In the genomic region with DNA sequence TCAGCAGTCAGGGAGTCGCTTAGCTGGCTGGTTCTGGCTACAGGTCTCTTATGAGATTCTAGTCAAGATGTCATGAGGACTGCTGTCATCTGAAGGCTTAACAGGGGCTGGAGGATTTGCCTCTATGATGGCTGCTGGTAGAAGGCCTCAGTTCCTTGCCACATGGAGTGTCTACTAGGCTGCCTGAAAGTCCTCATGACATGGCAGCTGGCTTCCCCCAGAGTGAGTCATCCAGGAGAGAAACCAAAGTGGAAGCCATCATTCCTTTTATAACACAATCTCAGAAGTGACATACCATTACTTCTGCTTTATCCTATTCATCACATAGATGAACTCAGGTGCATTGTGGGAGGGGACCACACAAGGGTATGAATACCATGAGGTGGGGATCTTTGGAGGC, we compare ENCODE assay signal across 34 cellular contexts.
DNase-seq lines count a peak whose midpoint lies in the region; ATAC-seq and TF ChIP-seq lines count a peak whose summit lies in the region.
"Had no signal": no experiment of that assay in that cellular context is flagged by ENCODE, and none has a peak within 500 bp of the region (broad histone marks: within the 10 kb centered on the region; RNA-seq: fewer than 3 reads in every experiment).

No MANE protein-coding gene starts in this region.

- no peak overlapping the region for H3K27ac Mint-ChIP-seq in activated CD8-positive, alpha-beta T cell treated with anti-CD3 and anti-CD28 coated beads for 36 hours
- H3K27ac Mint-ChIP-seq in activated CD8-positive, alpha-beta T cell treated with anti-CD3 and anti-CD28 coated beads, Interleukin-2, amount 10 ng/mL, durations not matched to agents 7 days and 5 days: no peak overlapping the region
- H3K27ac Mint-ChIP-seq in neural crest cell (ENCODE audit: unreplicated experiment): peak overlapping the region; percentile 57
- H3K27ac Mint-ChIP-seq: activated naive CD8-positive, alpha-beta T cell treated with anti-CD3 and anti-CD28 coated beads for 36 hours; CD8-positive, alpha-beta memory T cell; effector memory CD8-positive, alpha-beta T cell; stimulated activated naive CD8-positive, alpha-beta T cell treated with anti-CD3 and anti-CD28 coated beads, Interleukin-15, Interleukin-2, amounts not matched to agents 100 ng/mL and 50 ng/mL, for 24 hours; T-helper 1 cell treated with Interleukin-12 subunit alpha and Interleukin-12 subunit beta and Interleukin-4 antibody, amounts not matched to agents 30 μg/mL and 1 μg/mL, for 36 hours had no signal

- peaks cover 11% of the 10 kb centered on the region for H3K36me3 Mint-ChIP-seq in activated CD8-positive, alpha-beta T cell treated with anti-CD3 and anti-CD28 coated beads for 36 hours (ENCODE audit: low read depth)
- H3K36me3 Mint-ChIP-seq in activated CD8-positive, alpha-beta T cell treated with anti-CD3 and anti-CD28 coated beads, Interleukin-2, amount 10 ng/mL, durations not matched to agents 7 days and 5 days (ENCODE audit: low read depth): peaks cover 6% of the 10 kb centered on the region
- H3K36me3 Mint-ChIP-seq in neural crest cell (ENCODE audit: low read depth): peaks cover 28% of the 10 kb centered on the region

- H3K4me3 ChIP-seq in MM.1S (ENCODE audit: low read length): no peak overlapping the region
- H3K4me3 ChIP-seq: ascending aorta, cardiac muscle cell, colonic mucosa, HAP-1, PC-9, thoracic aorta, uterus had no signal

- H3K9me2 ChIP-seq in MM.1S (replicated peaks; ENCODE audit: insufficient read depth, low read length): no peaks in the 10 kb centered on the region

- H3K4me3 Mint-ChIP-seq in activated CD8-positive, alpha-beta T cell treated with anti-CD3 and anti-CD28 coated beads for 36 hours: no peak overlapping the region
- H3K4me3 Mint-ChIP-seq in activated CD8-positive, alpha-beta T cell treated with anti-CD3 and anti-CD28 coated beads, Interleukin-2, amount 10 ng/mL, durations not matched to agents 7 days and 5 days: no peak overlapping the region
- no peak overlapping the region for H3K4me3 Mint-ChIP-seq in neural crest cell
- H3K4me3 Mint-ChIP-seq: activated naive CD8-positive, alpha-beta T cell treated with anti-CD3 and anti-CD28 coated beads for 36 hours; CD8-positive, alpha-beta memory T cell; effector memory CD8-positive, alpha-beta T cell; stimulated activated naive CD8-positive, alpha-beta T cell treated with anti-CD3 and anti-CD28 coated beads, Interleukin-15, Interleukin-2, amounts not matched to agents 100 ng/mL and 50 ng/mL, for 24 hours; T-helper 1 cell treated with Interleukin-12 subunit alpha and Interleukin-12 subunit beta and Interleukin-4 antibody, amounts not matched to agents 30 μg/mL and 1 μg/mL, for 36 hours had no signal

- no peak overlapping the region for H3K4me2 ChIP-seq in MM.1S (ENCODE audit: low read depth, low read length)
- H3K4me2 ChIP-seq: PC-9 had no signal

- H3K9ac ChIP-seq in MM.1S (ENCODE audit: low read length): no peak overlapping the region

- peaks cover 4% of the 10 kb centered on the region for H3K4me1 Mint-ChIP-seq in activated CD8-positive, alpha-beta T cell treated with anti-CD3 and anti-CD28 coated beads for 36 hours (ENCODE audit: low read depth)
- H3K4me1 Mint-ChIP-seq in activated CD8-positive, alpha-beta T cell treated with anti-CD3 and anti-CD28 coated beads, Interleukin-2, amount 10 ng/mL, durations not matched to agents 7 days and 5 days (ENCODE audit: low read depth): no peaks in the 10 kb centered on the region
- no peaks in the 10 kb centered on the region for H3K4me1 Mint-ChIP-seq in neural crest cell
- H3K4me1 Mint-ChIP-seq: CD8-positive, alpha-beta memory T cell had no signal

- H3K27me3 Mint-ChIP-seq in activated CD8-positive, alpha-beta T cell treated with anti-CD3 and anti-CD28 coated beads for 36 hours: no peaks in the 10 kb centered on the region
- no peaks in the 10 kb centered on the region for H3K27me3 Mint-ChIP-seq in activated CD8-positive, alpha-beta T cell treated with anti-CD3 and anti-CD28 coated beads, Interleukin-2, amount 10 ng/mL, durations not matched to agents 7 days and 5 days (ENCODE audit: low read depth)
- no peaks in the 10 kb centered on the region for H3K27me3 Mint-ChIP-seq in neural crest cell (ENCODE audit: low read depth)
- H3K27me3 Mint-ChIP-seq: activated naive CD8-positive, alpha-beta T cell treated with anti-CD3 and anti-CD28 coated beads for 36 hours; CD8-positive, alpha-beta memory T cell; effector memory CD8-positive, alpha-beta T cell; stimulated activated naive CD8-positive, alpha-beta T cell treated with anti-CD3 and anti-CD28 coated beads, Interleukin-15, Interleukin-2, amounts not matched to agents 100 ng/mL and 50 ng/mL, for 24 hours had no signal

- no peaks in the 10 kb centered on the region for H3F3A ChIP-seq in MM.1S (ENCODE audit: insufficient read depth, low read length)

- H3K27me3 ChIP-seq in MM.1S (replicated peaks; ENCODE audit: insufficient read depth, low read length): no peaks in the 10 kb centered on the region
- H3K27me3 ChIP-seq: ascending aorta, BE2C, cardiac muscle cell, colonic mucosa, uterus had no signal

- no peaks in the 10 kb centered on the region for H3K79me2 ChIP-seq in MM.1S (ENCODE audit: low read length)

- H3K27ac ChIP-seq in MM.1S (ENCODE audit: low read length): no peak overlapping the region
- H3K27ac ChIP-seq: ascending aorta, cardiac muscle cell, colonic mucosa, PC-9, thoracic aorta, uterus had no signal

- no peaks in the 10 kb centered on the region for H4K20me1 ChIP-seq in MM.1S (ENCODE audit: insufficient read depth, low read length)

- no peak for TF ChIP-seq CTCF in activated CD8-positive, alpha-beta T cell treated with anti-CD3 and anti-CD28 coated beads for 36 hours (IDR thresholded peaks at IDR 0.05)
- TF ChIP-seq CTCF in neural crest cell (conservative IDR thresholded peaks at IDR 0.05) (no peak), MM.1S (IDR thresholded peaks at IDR 0.05; ENCODE audit: low read length) (no peak)

- DNase-seq in activated CD8-positive, alpha-beta T cell treated with anti-CD3 and anti-CD28 coated beads for 36 hours: peak; percentile 7
- no peak for DNase-seq in activated CD8-positive, alpha-beta T cell treated with anti-CD3 and anti-CD28 coated beads, Interleukin-2, amount 10 ng/mL, durations not matched to agents 7 days and 5 days
- DNase-seq in HT1080 (ENCODE audit: low read depth) (peak; percentile 44), RPMI7951 (ENCODE audit: low read depth) (peak; percentile 21), neural crest cell (ENCODE audit: low read depth, low spot score) (no peak), left ventricle myocardium superior (no peak), MM.1S (no peak)
- DNase-seq: ACHN; activated CD8-positive, alpha-beta memory T cell treated with anti-CD3 and anti-CD28 coated beads for 24 hours; activated naive CD8-positive, alpha-beta T cell treated with anti-CD3 and anti-CD28 coated beads for 36 hours; activated T-cell treated with anti-CD3 and anti-CD28 coated beads for 4 hours; BE2C; CD8-positive, alpha-beta memory T cell; colonic mucosa; effector memory CD8-positive, alpha-beta T cell; hypothalamus; mesendoderm; NCI-H1417; NCI-H2029 treated with DMSO at 0.1 percent for 48 hours; NCI-H2227 treated with DMSO at 0.1 percent for 48 hours; NCI-H526; PC-9; right cardiac atrium; Right ventricle myocardium superior; stimulated activated CD4-positive, alpha-beta T cell treated with anti-CD3 and anti-CD28 coated beads, Interleukin-1b, Interleukin-23, amount 100 ng/mL, for 48 hours; uterus had no signal

- intact Hi-C loops in activated CD8-positive, alpha-beta T cell treated with anti-CD3 and anti-CD28 coated beads for 36 hours (cut with micrococcal nuclease): no loop called here
- intact Hi-C loops in left ventricle myocardium superior (cut with micrococcal nuclease): no loop called here

- no peaks in the 10 kb centered on the region for H3K9me3 ChIP-seq in MM.1S (replicated peaks; ENCODE audit: insufficient read depth, low read length)
- H3K9me3 ChIP-seq: ascending aorta, BE2C, colonic mucosa, HAP-1, uterus had no signal

- CTCF ChIA-PET in activated CD8-positive, alpha-beta T cell treated with anti-CD3 and anti-CD28 coated beads for 36 hours (lab: Charles Lee): interaction anchor here (1.6 kb wide), 3 partner anchors 8 to 453 kb away, joined by 5 to 8 read pairs (median 6); no protein-coding TSS in a partner anchor
- CTCF ChIA-PET in activated CD8-positive, alpha-beta T cell treated with anti-CD3 and anti-CD28 coated beads, Interleukin-2, amount 10 ng/mL, durations not matched to agents 7 days and 5 days (lab: Charles Lee): interaction anchor here (0.6 to 1.5 kb wide), 5 partner anchors 8 to 742 kb away, joined by 3 to 4 read pairs (median 3); no protein-coding TSS in a partner anchor

- ATAC-seq in activated CD8-positive, alpha-beta T cell treated with anti-CD3 and anti-CD28 coated beads for 36 hours: peak; percentile 34
- ATAC-seq in activated CD8-positive, alpha-beta T cell treated with anti-CD3 and anti-CD28 coated beads, Interleukin-2, amount 10 ng/mL, durations not matched to agents 7 days and 5 days: no peak
- ATAC-seq in left ventricle myocardium superior: no peak
- no peak for ATAC-seq in GM18517 (IDR thresholded peaks at IDR 0.05; ENCODE audit: unreplicated experiment)
- ATAC-seq: effector memory CD8-positive, alpha-beta T cell; right cardiac atrium; SK-N-SH treated with all-trans-retinoic acid at 6 μM for 48 hours had no signal

- no peak overlapping the region for H2AFZ ChIP-seq in MM.1S (ENCODE audit: low read length)
- H2AFZ ChIP-seq: PC-9 had no signal

- no peaks in the 10 kb centered on the region for H3K36me3 ChIP-seq in MM.1S (replicated peaks; ENCODE audit: insufficient read depth, low read length)
- H3K36me3 ChIP-seq: BE2C, cardiac muscle cell, colonic mucosa, HAP-1, thoracic aorta, uterus had no signal

- no peaks in the 10 kb centered on the region for H3K4me1 ChIP-seq in MM.1S (ENCODE audit: low read length)
- H3K4me1 ChIP-seq: ascending aorta, BE2C, colonic mucosa, HAP-1, uterus had no signal

- POLR2A ChIA-PET in activated CD8-positive, alpha-beta T cell treated with anti-CD3 and anti-CD28 coated beads for 36 hours (lab: Charles Lee): no interaction called here
- POLR2A ChIA-PET in activated CD8-positive, alpha-beta T cell treated with anti-CD3 and anti-CD28 coated beads, Interleukin-2, amount 10 ng/mL, durations not matched to agents 7 days and 5 days (lab: Charles Lee): no interaction called here

- H3K9me3 Mint-ChIP-seq in activated CD8-positive, alpha-beta T cell treated with anti-CD3 and anti-CD28 coated beads for 36 hours: peaks cover 9% of the 10 kb centered on the region
- peaks cover 11% of the 10 kb centered on the region for H3K9me3 Mint-ChIP-seq in activated CD8-positive, alpha-beta T cell treated with anti-CD3 and anti-CD28 coated beads, Interleukin-2, amount 10 ng/mL, durations not matched to agents 7 days and 5 days (ENCODE audit: insufficient read depth)
- peaks cover 2% of the 10 kb centered on the region for H3K9me3 Mint-ChIP-seq in neural crest cell
- H3K9me3 Mint-ChIP-seq: effector memory CD8-positive, alpha-beta T cell had no signal

Comparison
In these comparisons a context has a peak if more than half of its experiments do, and no peak if none do; other contexts are left out.
1. DNase-seq: peak in activated CD8-positive, alpha-beta T cell treated with anti-CD3 and anti-CD28 coated beads for 36 hours (single experiment), HT1080 (single experiment) and RPMI7951 (single experiment); none in activated CD8-positive, alpha-beta T cell treated with anti-CD3 and anti-CD28 coated beads, Interleukin-2, amount 10 ng/mL, durations not matched to agents 7 days and 5 days (single experiment), neural crest cell (single experiment), left ventricle myocardium superior (single experiment) and MM.1S (single experiment).